ENCODE assay signal across 8 cellular contexts in the genomic region with DNA sequence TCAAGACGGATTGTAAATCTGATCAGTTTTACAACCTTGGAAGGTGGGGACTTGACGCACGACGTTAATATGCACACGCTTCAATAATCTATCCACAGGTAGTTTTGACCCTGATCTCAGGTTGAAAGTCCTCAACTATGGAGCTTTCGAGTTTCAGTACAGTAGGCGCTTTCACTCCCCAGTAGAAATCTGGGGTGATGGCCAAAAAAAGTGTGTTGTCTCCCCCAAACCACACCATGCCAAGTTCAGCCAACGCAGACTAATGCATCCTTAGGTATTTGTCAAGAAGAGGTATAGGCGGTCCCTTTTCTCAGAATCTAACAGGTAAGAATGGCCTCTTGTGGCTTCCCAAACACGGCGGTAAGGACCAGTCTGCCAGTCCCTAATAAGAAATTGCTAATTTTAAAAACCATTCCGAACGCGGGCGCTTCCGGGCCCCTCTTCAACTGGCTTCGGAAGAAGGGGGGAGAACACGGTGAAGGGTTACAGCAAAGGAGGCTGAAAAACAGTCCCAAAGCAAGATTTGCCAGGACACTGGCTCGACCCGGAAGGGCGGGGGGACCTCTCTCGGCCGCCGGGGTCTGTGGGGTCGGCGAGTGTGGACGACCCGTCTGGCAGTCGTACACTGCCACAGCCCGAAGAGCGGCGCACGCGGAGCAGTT. TPM values are rescaled to one million over a fixed set of nuclear protein-coding genes. Genes with fewer than 3 reads are reported as not detected.
DNase-seq lines count a peak whose midpoint lies in the region; ATAC-seq and TF ChIP-seq lines count a peak whose summit lies in the region.

No MANE protein-coding gene starts in this region.

- ATAC-seq in GM18868 (IDR thresholded peaks at IDR 0.05; ENCODE audit: unreplicated experiment) (peak; percentile 2), HG03097 (IDR thresholded peaks at IDR 0.05; ENCODE audit: low FRiP score, unreplicated experiment) (no peak), HG02642 (IDR thresholded peaks at IDR 0.05; ENCODE audit: poor library complexity, unreplicated experiment) (no peak)

- H3K36me3 ChIP-seq in NT2/D1 (ENCODE audit: insufficient read depth, insufficient read length, low read length), result peaks cover 9% of the 10 kb centered on the region
- no peaks in the 10 kb centered on the region for H3K36me3 ChIP-seq in colonic mucosa
- peaks cover 0 to 1% of the 10 kb centered on the region in 2 donors for H3K36me3 ChIP-seq in mucosa of rectum (ENCODE audit: control insufficient read depth in 2 of 2, insufficient read depth in 2 of 2, low read length in 2 of 2)

- H3K9me3 ChIP-seq in NT2/D1 (ENCODE audit: insufficient read depth, low read length), result no peaks in the 10 kb centered on the region
- no peaks in the 10 kb centered on the region for H3K9me3 ChIP-seq in colonic mucosa
- no peaks in the 10 kb centered on the region for H3K9me3 ChIP-seq in mucosa of rectum (ENCODE audit: control insufficient read depth in 2 of 2, low read length in 2 of 2)

- peak overlapping the region; percentile 96 for H3K4me3 ChIP-seq in NT2/D1 (ENCODE audit: insufficient read length, low read depth)
- peak overlapping the region; percentile 99 for H3K4me3 ChIP-seq in colonic mucosa
- H3K4me3 ChIP-seq in mucosa of rectum (ENCODE audit: low read length in 2 of 2), result peak overlapping the region; percentile 94 to 97

- no peaks in the 10 kb centered on the region for H3K27me3 ChIP-seq in NT2/D1 (ENCODE audit: insufficient read depth, insufficient read length)
- H3K27me3 ChIP-seq in colonic mucosa, result no peaks in the 10 kb centered on the region
- no peaks in the 10 kb centered on the region for H3K27me3 ChIP-seq in mucosa of rectum (ENCODE audit: control insufficient read depth in 2 of 2, insufficient read depth in 2 of 2, low read length in 2 of 2)

- DNase-seq in AG08395 (ENCODE audit: low spot score), result peak; percentile 16
- no peak for DNase-seq in NT2/D1 (ENCODE audit: low read depth, low spot score)
- peak; percentile 39 for DNase-seq in colonic mucosa
- no peak for DNase-seq in activated CD4-positive, CD25-positive, alpha-beta regulatory T cell treated with anti-CD3 and anti-CD28 coated beads, Interleukin-2, amount 50 U/mL, for 72 hours

- intact Hi-C loops in colonic mucosa (cut with DNase I), result no loop called here

- peak overlapping the region; percentile 90 for H3K9ac ChIP-seq in NT2/D1 (ENCODE audit: insufficient read length, low read depth)
- peak overlapping the region; percentile 75 to 94 for H3K9ac ChIP-seq in colonic mucosa (ENCODE audit: low read depth in 2 of 2, low read length in 2 of 2)
- peak overlapping the region; percentile 69 to 96 for H3K9ac ChIP-seq in mucosa of rectum (ENCODE audit: low read depth in 1 of 2, low read length in 2 of 2)

- H3K4me1 ChIP-seq in NT2/D1 (ENCODE audit: insufficient read depth, insufficient read length), result no peaks in the 10 kb centered on the region
- no peaks in the 10 kb centered on the region for H3K4me1 ChIP-seq in colonic mucosa
- H3K4me1 ChIP-seq in mucosa of rectum (ENCODE audit: control insufficient read depth in 2 of 2, insufficient read depth in 2 of 2, low read length in 2 of 2), result peaks cover 7 to 13% of the 10 kb centered on the region in 2 donors

- no peak for TF ChIP-seq CTCF in colonic mucosa (IDR thresholded peaks at IDR 0.05)

- H3K27ac ChIP-seq in colonic mucosa (peak overlapping the region; percentile 92), mucosa of rectum (ENCODE audit: low read depth in 2 of 2, low read length in 2 of 2) (peak overlapping the region; percentile 94)

RNA-seq across cellular contexts. Expression of a gene that starts 0.7 kb away (rescaled TPM):
- total RNA-seq in colonic mucosa, result 10 to 100 TPM; 18.6 to 31.0 TPM

RNA-seq across cellular contexts. Expression of a gene that starts 0.8 kb away (rescaled TPM):
- total RNA-seq in colonic mucosa, result 10 to 100 TPM; 17.0 to 43.4 TPM

Comparison
In these comparisons a context has a peak if more than half of its experiments do, and no peak if none do; other contexts are left out.
1. DNase-seq: peak in AG08395 (single experiment) and colonic mucosa (single experiment); none in NT2/D1 (single experiment) and activated CD4-positive, CD25-positive, alpha-beta regulatory T cell treated with anti-CD3 and anti-CD28 coated beads, Interleukin-2, amount 50 U/mL, for 72 hours (single experiment).
2. Peak in every context shown above with its lines, with median percentiles within 50 percentile points of each other: H3K4me3 ChIP-seq and H3K9ac ChIP-seq.